11 cellular contexts compared by ENCODE assay signal in the genomic region with DNA sequence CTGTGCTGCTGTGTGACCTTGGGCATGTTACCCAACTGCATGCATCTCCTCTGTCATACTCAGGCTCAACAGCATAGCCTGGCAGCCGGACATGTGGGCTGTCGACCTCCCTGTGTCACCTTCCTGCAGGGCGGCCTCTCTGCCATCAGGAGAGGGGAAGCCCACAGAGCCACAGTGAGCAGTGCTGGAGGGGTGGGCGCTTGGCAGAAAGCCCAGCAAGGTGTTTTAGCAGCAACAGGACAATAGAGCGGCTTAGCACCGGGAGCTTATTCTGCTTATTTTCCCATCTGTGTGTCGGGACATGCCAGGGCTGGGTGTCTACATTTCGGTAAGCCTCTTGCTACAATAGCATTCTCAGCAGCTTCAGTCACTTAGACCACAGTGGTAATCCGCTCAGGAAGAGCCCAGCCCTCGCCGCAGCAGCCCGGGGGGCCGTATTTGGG. TPM values are rescaled to one million over a fixed set of nuclear protein-coding genes. Genes with fewer than 3 reads are reported as not detected.
DNase-seq lines count a peak whose midpoint lies in the region; ATAC-seq and TF ChIP-seq lines count a peak whose summit lies in the region.
"Had no signal": no experiment of that assay in that cellular context is flagged by ENCODE, and none has a peak within 500 bp of the region (broad histone marks: within the 10 kb centered on the region; RNA-seq: fewer than 3 reads in every experiment).

No MANE protein-coding gene starts in this region.

- POLR2A ChIA-PET in CD8-positive, alpha-beta memory T cell (lab: Charles Lee) = no interaction called here
- POLR2A ChIA-PET in activated B cell treated with CpG ODN at 0.5 μM for 24 hours (lab: Charles Lee) = interaction anchor here (1.4 kb wide), 1 partner anchor 11 kb away, joined by 3 read pairs; no protein-coding TSS in a partner anchor

- intact Hi-C loops in activated B cell treated with CpG ODN at 0.5 μM for 24 hours (cut with micrococcal nuclease) = no loop called here

- H3K9me3 ChIP-seq in CD8-positive, alpha-beta memory T cell (ENCODE audit: low read length) = no peaks in the 10 kb centered on the region

- no peaks in the 10 kb centered on the region for H3K27me3 ChIP-seq in CD8-positive, alpha-beta memory T cell (ENCODE audit: insufficient read depth, low read length, poor library complexity, severe bottlenecking)

- ATAC-seq in HG02798 (IDR thresholded peaks at IDR 0.05; ENCODE audit: poor library complexity, unreplicated experiment) (peak; percentile 2), activated B cell treated with CpG ODN at 0.5 μM for 24 hours (ENCODE audit: low read depth) (no peak), esophagus mucosa (peak; percentile 82), HG03521 (IDR thresholded peaks at IDR 0.05; ENCODE audit: unreplicated experiment) (no peak)

- no peaks in the 10 kb centered on the region for H3K9me3 Mint-ChIP-seq in CD8-positive, alpha-beta memory T cell
- no peaks in the 10 kb centered on the region for H3K9me3 Mint-ChIP-seq in activated B cell treated with CpG ODN at 0.5 μM for 24 hours

- no peaks in the 10 kb centered on the region for H3K36me3 Mint-ChIP-seq in CD8-positive, alpha-beta memory T cell
- H3K36me3 Mint-ChIP-seq in activated B cell treated with CpG ODN at 0.5 μM for 24 hours (ENCODE audit: low read depth) = no peaks in the 10 kb centered on the region

- H3K4me3 ChIP-seq in CD8-positive, alpha-beta memory T cell (ENCODE audit: low read length) = no peak overlapping the region

- H3K4me1 ChIP-seq in CD8-positive, alpha-beta memory T cell (ENCODE audit: insufficient read depth, low read length) = peaks cover 38% of the 10 kb centered on the region

- H3K4me1 Mint-ChIP-seq in CD8-positive, alpha-beta memory T cell = peaks cover 65 to 77% (median 67%) of the 10 kb centered on the region in 3 donors
- peaks cover 43% of the 10 kb centered on the region for H3K4me1 Mint-ChIP-seq in activated B cell treated with CpG ODN at 0.5 μM for 24 hours

- CTCF ChIA-PET in CD8-positive, alpha-beta memory T cell (lab: Charles Lee) = interaction anchor here (1.1 to 9.0 kb wide), 7 partner anchors 21 to 157 kb away, joined by 3 to 146 read pairs (median 8); partner anchors contain the start of gene BLACAT1
- CTCF ChIA-PET in activated B cell treated with CpG ODN at 0.5 μM for 24 hours (lab: Charles Lee) = interaction anchor here (1.1 to 6.2 kb wide), 6 partner anchors 85 to 207 kb away, joined by 3 to 54 read pairs (median 4); no protein-coding TSS in a partner anchor

- H3K4me3 Mint-ChIP-seq in CD8-positive, alpha-beta memory T cell = peak overlapping the region; percentile 61 to 88 (median 78)
- peak overlapping the region; percentile 45 for H3K4me3 Mint-ChIP-seq in activated B cell treated with CpG ODN at 0.5 μM for 24 hours

- peaks cover 2 to 3% of the 10 kb centered on the region in 2 donors for H3K27me3 Mint-ChIP-seq in CD8-positive, alpha-beta memory T cell
- peaks cover 23% of the 10 kb centered on the region for H3K27me3 Mint-ChIP-seq in activated B cell treated with CpG ODN at 0.5 μM for 24 hours

- TF ChIP-seq CTCF in activated B cell treated with CpG ODN at 0.5 μM for 24 hours (IDR thresholded peaks at IDR 0.05) = no peak

- no peaks in the 10 kb centered on the region for H3K36me3 ChIP-seq in CD8-positive, alpha-beta memory T cell (ENCODE audit: insufficient read depth, low read length)

- peak overlapping the region; percentile 63 for H3K27ac ChIP-seq in CD8-positive, alpha-beta memory T cell (ENCODE audit: low read depth, low read length)

- DNase-seq in CD8-positive, alpha-beta memory T cell = peak in 4 of 5 donors; percentile 19 to 70 (median 48)
- DNase-seq in activated B cell treated with CpG ODN at 0.5 μM for 24 hours = no peak
- no peak for DNase-seq in NCI-H510A treated with DMSO at 0.1 percent for 48 hours (lab: John Stamatoyannopoulos, UW)
- no peak for DNase-seq in T-helper 9 cell
- DNase-seq in NOMO-1 treated with DMSO at 0.1 percent for 48 hours (lab: John Stamatoyannopoulos, UW; ENCODE audit: unreplicated experiment) = no peak
- DNase-seq: DMS 273 treated with DMSO at 0.1 percent for 48 hours, hypothalamus, mesenchymal stem cell had no signal

- peak overlapping the region; percentile 91 to 99 (median 98) for H3K27ac Mint-ChIP-seq in CD8-positive, alpha-beta memory T cell
- no peak overlapping the region for H3K27ac Mint-ChIP-seq in activated B cell treated with CpG ODN at 0.5 μM for 24 hours

RNA-seq across cellular contexts. Expression of gene CDK18, which starts 22.8 kb away (rescaled TPM):
- total RNA-seq in CD8-positive, alpha-beta memory T cell = 1 to 10 TPM; 1.4 to 1.6 TPM
- 0.43 TPM for polyA plus RNA-seq in CD8-positive, alpha-beta memory T cell
- total RNA-seq in activated B cell treated with CpG ODN at 0.5 μM for 24 hours (1.9 and 2.6 TPM in 2 replicates), esophagus mucosa (3.5 TPM)

RNA-seq across cellular contexts. Expression of gene BLACAT1, which starts 25.8 kb away (rescaled TPM):
- under 1 TPM in 1 of 2 experiments, not detected in 1; 0.09 TPM for total RNA-seq in CD8-positive, alpha-beta memory T cell
- not detected for polyA plus RNA-seq in CD8-positive, alpha-beta memory T cell
- total RNA-seq in activated B cell treated with CpG ODN at 0.5 μM for 24 hours = 0.07 TPM in 1 of 2 replicates, not detected in the other
- total RNA-seq in esophagus mucosa = 2.1 TPM

RNA-seq across cellular contexts. Expression of gene LEMD1, which starts 59.8 kb away (rescaled TPM):
- total RNA-seq in CD8-positive, alpha-beta memory T cell = under 1 TPM in 1 of 2 experiments, not detected in 1; 0.55 TPM
- polyA plus RNA-seq in CD8-positive, alpha-beta memory T cell = not detected
- total RNA-seq in activated B cell treated with CpG ODN at 0.5 μM for 24 hours (not detected in 2 replicates), esophagus mucosa (6.1 TPM)

Comparison
In these comparisons a context has a peak if more than half of its experiments do, and no peak if none do; other contexts are left out.
1. DNase-seq: peak in CD8-positive, alpha-beta memory T cell (4 of 5); none in activated B cell treated with CpG ODN at 0.5 μM for 24 hours (single experiment), NCI-H510A treated with DMSO at 0.1 percent for 48 hours (single experiment), T-helper 9 cell (single experiment) and NOMO-1 treated with DMSO at 0.1 percent for 48 hours (single experiment).
2. ATAC-seq: peak in HG02798 (single experiment) and esophagus mucosa (single experiment); none in activated B cell treated with CpG ODN at 0.5 μM for 24 hours (single experiment) and HG03521 (single experiment).